In genomic region chr22:24190566-24191208, GRCh38 we compare ENCODE assay signal across 1 cellular context.
TF ChIP-seq lines count a peak whose summit lies in the region.

No MANE protein-coding gene starts in this region.

TF ChIP-seq in HCT116, 20 proteins besides CTCF, POLR2A, EP300 and RAD21 (continued from another document):
- no peak for TF ChIP-seq ZBTB33 (IDR thresholded peaks at IDR 0.05; ENCODE audit: extremely low read depth, insufficient replicate concordance, low read length)
- no peak for TF ChIP-seq ATF3 (IDR thresholded peaks at IDR 0.05)
- no peak for TF ChIP-seq EZH2phosphoT487 (IDR thresholded peaks at IDR 0.05; ENCODE audit: borderline replicate concordance)
- TF ChIP-seq POLR2AphosphoS5 (IDR thresholded peaks at IDR 0.05; ENCODE audit: low read depth, low read length), result no peak
- no peak for TF ChIP-seq CBX3 (IDR thresholded peaks at IDR 0.05; ENCODE audit: low read depth)
- no peak for TF ChIP-seq FOSL1 (IDR thresholded peaks at IDR 0.05; ENCODE audit: low read depth)
- no peak for TF ChIP-seq MAX (IDR thresholded peaks at IDR 0.05)
- no peak for TF ChIP-seq TCF7L2 (IDR thresholded peaks at IDR 0.05; ENCODE audit: borderline replicate concordance, extremely low read depth, insufficient read depth, insufficient read length)
- TF ChIP-seq SRF (IDR thresholded peaks at IDR 0.05; ENCODE audit: low read depth), result no peak
- no peak for TF ChIP-seq JUND (IDR thresholded peaks at IDR 0.05)
- no peak for TF ChIP-seq EGR1 (IDR thresholded peaks at IDR 0.05; ENCODE audit: low read depth)
- TF ChIP-seq ZNF274 (IDR thresholded peaks at IDR 0.05; ENCODE audit: low read depth, low read length), result no peak
- no peak for TF ChIP-seq ELF1 (IDR thresholded peaks at IDR 0.05; ENCODE audit: borderline replicate concordance, low read depth)
- no peak for TF ChIP-seq SIN3A (IDR thresholded peaks at IDR 0.05; ENCODE audit: low read depth)
- no peak for TF ChIP-seq EZH2 (IDR thresholded peaks at IDR 0.05)
- TF ChIP-seq SP1 (IDR thresholded peaks at IDR 0.05; ENCODE audit: low read depth), result no peak
- no peak for TF ChIP-seq ZFX (IDR thresholded peaks at IDR 0.05)
- TF ChIP-seq REST (IDR thresholded peaks at IDR 0.05; ENCODE audit: low read depth), result no peak
